8 cellular contexts compared by ENCODE assay signal in genomic region chr15:47717036-47717611, GRCh38. TPM values are rescaled to one million over a fixed set of nuclear protein-coding genes. Genes with fewer than 3 reads are reported as not detected.
A peak's percentile ranks its signal among the peaks of the same experiment; 100 is the strongest.
DNase-seq lines count a peak whose midpoint lies in the region; ATAC-seq and TF ChIP-seq lines count a peak whose summit lies in the region.

SEMA6D (plus strand) TSS chr15:47717505; CDS start chr15:47759799, 42,294 bp downstream.

- intact Hi-C loops in ascending aorta (cut with DNase I) (loop anchor here (2.0 to 10.0 kb wide), 8 partner anchors 244 to 614 kb away; partner anchors contain the start of genes DUT and MYEF2), posterior cingulate gyrus (cut with DNase I) (loop anchor here (10.0 kb wide), 1 partner anchor 242 kb away; no protein-coding TSS in a partner anchor)

- H3K9me3 ChIP-seq in ascending aorta = no peaks in the 10 kb centered on the region

- DNase-seq in DMS79 (lab: John Stamatoyannopoulos, UW) (peak; percentile 54), NCI-H187 treated with DMSO at 0.1 percent for 48 hours (lab: John Stamatoyannopoulos, UW) (peak; percentile 43), ascending aorta (ENCODE audit: low spot score in 2 of 2) (peak in 1 of 2 donors; percentile 88), hepatic stellate cell (ENCODE audit: low spot score) (peak; percentile 81), posterior cingulate gyrus (peak; percentile 67 to 97 (median 76)), SIG-M5 (lab: John Stamatoyannopoulos, UW) (no peak)

- peak within 1 kb of the TSS; percentile 77 to 95 for H3K4me3 ChIP-seq in ascending aorta

- peak within 1 kb of the TSS; percentile 88 to 94 for H3K27ac ChIP-seq in ascending aorta

- peak in 2 of 3 experiments; percentile 31 to 57 for TF ChIP-seq CTCF in ascending aorta (IDR thresholded peaks at IDR 0.05)

- ATAC-seq in GM21423 (IDR thresholded peaks at IDR 0.05; ENCODE audit: unreplicated experiment) (no peak), GM21515 (IDR thresholded peaks at IDR 0.05; ENCODE audit: unreplicated experiment) (no peak)

- H3K4me1 ChIP-seq in ascending aorta = peaks cover 6 to 20% of the 10 kb centered on the region in 2 donors

- no peaks in the 10 kb centered on the region for H3K27me3 ChIP-seq in ascending aorta

- H3K36me3 ChIP-seq in ascending aorta = no peaks in the 10 kb centered on the region

RNA-seq across cellular contexts. Expression of gene SEMA6D, which starts in this region (rescaled TPM):
- 4.0 TPM for total RNA-seq in ascending aorta
